1 cellular context compared by ENCODE assay signal in the genomic region with DNA sequence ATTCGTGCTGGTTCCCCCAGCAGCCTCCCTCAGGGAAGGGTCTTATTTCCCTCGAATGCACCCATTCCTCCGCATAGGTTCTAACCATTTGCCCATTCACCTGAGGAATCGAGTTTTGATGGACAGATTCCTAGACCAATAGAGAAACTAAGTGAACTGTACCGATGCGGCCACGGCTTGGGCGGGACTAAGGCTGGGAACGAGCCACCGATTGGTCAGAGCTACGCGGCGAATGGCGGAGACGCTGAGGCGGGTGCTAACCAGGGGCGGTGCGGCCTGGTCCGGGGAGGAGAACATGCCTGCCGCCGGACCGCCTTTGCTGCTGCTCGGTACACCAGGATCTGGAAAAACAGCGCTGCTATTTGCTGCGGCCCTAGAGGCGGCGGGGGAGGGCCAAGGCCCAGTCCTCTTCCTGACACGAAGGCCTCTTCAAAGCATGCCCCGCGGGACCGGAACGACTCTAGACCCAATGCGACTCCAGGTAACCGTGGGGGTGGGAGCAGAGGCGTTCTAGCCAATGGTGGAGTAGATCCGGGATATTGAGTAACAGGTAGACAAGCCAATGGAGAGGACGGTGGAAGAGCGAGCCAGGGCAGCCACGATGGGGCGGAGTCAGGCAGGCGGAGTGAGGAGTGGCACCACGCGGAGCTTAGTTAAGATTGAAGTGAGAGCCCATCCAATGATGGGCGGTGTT.
TF ChIP-seq lines count a peak whose summit lies in the region.

A gene with protein sequence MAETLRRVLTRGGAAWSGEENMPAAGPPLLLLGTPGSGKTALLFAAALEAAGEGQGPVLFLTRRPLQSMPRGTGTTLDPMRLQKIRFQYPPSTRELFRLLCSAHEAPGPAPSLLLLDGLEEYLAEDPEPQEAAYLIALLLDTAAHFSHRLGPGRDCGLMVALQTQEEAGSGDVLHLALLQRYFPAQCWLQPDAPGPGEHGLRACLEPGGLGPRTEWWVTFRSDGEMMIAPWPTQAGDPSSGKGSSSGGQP (plus strand): TSS at position 218 of the 694 bp plus-strand sequence. CDS start 15 bp downstream, at position 233.

TF ChIP-seq in GM12878, 131 proteins besides CTCF, POLR2A, EP300 and RAD21 (continued from another document and continues in another):
- TF ChIP-seq, protein P1, sequence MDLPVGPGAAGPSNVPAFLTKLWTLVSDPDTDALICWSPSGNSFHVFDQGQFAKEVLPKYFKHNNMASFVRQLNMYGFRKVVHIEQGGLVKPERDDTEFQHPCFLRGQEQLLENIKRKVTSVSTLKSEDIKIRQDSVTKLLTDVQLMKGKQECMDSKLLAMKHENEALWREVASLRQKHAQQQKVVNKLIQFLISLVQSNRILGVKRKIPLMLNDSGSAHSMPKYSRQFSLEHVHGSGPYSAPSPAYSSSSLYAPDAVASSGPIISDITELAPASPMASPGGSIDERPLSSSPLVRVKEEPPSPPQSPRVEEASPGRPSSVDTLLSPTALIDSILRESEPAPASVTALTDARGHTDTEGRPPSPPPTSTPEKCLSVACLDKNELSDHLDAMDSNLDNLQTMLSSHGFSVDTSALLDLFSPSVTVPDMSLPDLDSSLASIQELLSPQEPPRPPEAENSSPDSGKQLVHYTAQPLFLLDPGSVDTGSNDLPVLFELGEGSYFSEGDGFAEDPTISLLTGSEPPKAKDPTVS (IDR thresholded peaks at IDR 0.05; ENCODE audit: low read depth, low read length), result no peak
- TF ChIP-seq BACH1 (IDR thresholded peaks at IDR 0.05; ENCODE audit: borderline replicate concordance) (peak; percentile 44; the same call in 1 of the 2 replicates), EED (IDR thresholded peaks at IDR 0.05; ENCODE audit: low read depth) (no peak), ZBED1 (IDR thresholded peaks at IDR 0.05; ENCODE audit: borderline replicate concordance) (no peak), CHD2 (IDR thresholded peaks at IDR 0.05; ENCODE audit: borderline replicate concordance, low read depth, low read length) (peak; percentile 87), RBBP5 (conservative IDR thresholded peaks at IDR 0.05) (no peak), MXI1 (IDR thresholded peaks at IDR 0.05; ENCODE audit: low read depth, low read length) (peak; percentile 79), BCL11A (IDR thresholded peaks at IDR 0.05; ENCODE audit: low read depth, low read length) (no peak), KLF5 (IDR thresholded peaks at IDR 0.05; ENCODE audit: partially characterized antibody) (peak; percentile 91), SMAD1 (IDR thresholded peaks at IDR 0.05; ENCODE audit: low read depth, partially characterized antibody) (peak; percentile 15), SMC3 (IDR thresholded peaks at IDR 0.05; ENCODE audit: borderline replicate concordance, low read length) (no peak), LARP7 (IDR thresholded peaks at IDR 0.05) (no peak; the same call in 1 of the 2 replicates), KDM1A (IDR thresholded peaks at IDR 0.05; ENCODE audit: borderline replicate concordance) (no peak), CHD1 (IDR thresholded peaks at IDR 0.05; ENCODE audit: low read depth, low read length) (no peak), DPF2 (IDR thresholded peaks at IDR 0.05) (peak; percentile 86), JUNB (IDR thresholded peaks at IDR 0.05) (no peak), RELA (IDR thresholded peaks at IDR 0.05; ENCODE audit: borderline replicate concordance, partially characterized antibody) (peak; percentile 67), SMARCA5 (IDR thresholded peaks at IDR 0.05) (no peak; the same call in 1 of the 2 replicates), CBX3 (IDR thresholded peaks at IDR 0.05; ENCODE audit: borderline replicate concordance, low read depth) (no peak), ZNF24 (IDR thresholded peaks at IDR 0.05) (no peak), EGR1 (IDR thresholded peaks at IDR 0.05; ENCODE audit: borderline replicate concordance in 1 of 2, low read depth in 2 of 2, low read length in 2 of 2) (no peak; a peak in 1 of 3 replicates), CHD4 (IDR thresholded peaks at IDR 0.05) (no peak), SUPT20H (IDR thresholded peaks at IDR 0.05; ENCODE audit: borderline replicate concordance, control insufficient read depth, low read depth, low read length) (no peak), SP1 (IDR thresholded peaks at IDR 0.05; ENCODE audit: low read depth, low read length) (peak; percentile 93), MEF2B (IDR thresholded peaks at IDR 0.05; ENCODE audit: partially characterized antibody, poor library complexity, severe bottlenecking) (peak; percentile 49), ZNF384 (IDR thresholded peaks at IDR 0.05; ENCODE audit: borderline replicate concordance, low read depth, low read length) (no peak), TCF12 (IDR thresholded peaks at IDR 0.05; ENCODE audit: low read depth, low read length) (no peak), SPI1 (IDR thresholded peaks at IDR 0.05; ENCODE audit: borderline replicate concordance, insufficient read depth, low read depth, low read length) (no peak)
- TF ChIP-seq, protein P2, sequence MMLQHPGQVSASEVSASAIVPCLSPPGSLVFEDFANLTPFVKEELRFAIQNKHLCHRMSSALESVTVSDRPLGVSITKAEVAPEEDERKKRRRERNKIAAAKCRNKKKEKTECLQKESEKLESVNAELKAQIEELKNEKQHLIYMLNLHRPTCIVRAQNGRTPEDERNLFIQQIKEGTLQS (IDR thresholded peaks at IDR 0.05; ENCODE audit: borderline replicate concordance, extremely low read depth, low read depth, low read length), result no peak
- TF ChIP-seq, protein P3, sequence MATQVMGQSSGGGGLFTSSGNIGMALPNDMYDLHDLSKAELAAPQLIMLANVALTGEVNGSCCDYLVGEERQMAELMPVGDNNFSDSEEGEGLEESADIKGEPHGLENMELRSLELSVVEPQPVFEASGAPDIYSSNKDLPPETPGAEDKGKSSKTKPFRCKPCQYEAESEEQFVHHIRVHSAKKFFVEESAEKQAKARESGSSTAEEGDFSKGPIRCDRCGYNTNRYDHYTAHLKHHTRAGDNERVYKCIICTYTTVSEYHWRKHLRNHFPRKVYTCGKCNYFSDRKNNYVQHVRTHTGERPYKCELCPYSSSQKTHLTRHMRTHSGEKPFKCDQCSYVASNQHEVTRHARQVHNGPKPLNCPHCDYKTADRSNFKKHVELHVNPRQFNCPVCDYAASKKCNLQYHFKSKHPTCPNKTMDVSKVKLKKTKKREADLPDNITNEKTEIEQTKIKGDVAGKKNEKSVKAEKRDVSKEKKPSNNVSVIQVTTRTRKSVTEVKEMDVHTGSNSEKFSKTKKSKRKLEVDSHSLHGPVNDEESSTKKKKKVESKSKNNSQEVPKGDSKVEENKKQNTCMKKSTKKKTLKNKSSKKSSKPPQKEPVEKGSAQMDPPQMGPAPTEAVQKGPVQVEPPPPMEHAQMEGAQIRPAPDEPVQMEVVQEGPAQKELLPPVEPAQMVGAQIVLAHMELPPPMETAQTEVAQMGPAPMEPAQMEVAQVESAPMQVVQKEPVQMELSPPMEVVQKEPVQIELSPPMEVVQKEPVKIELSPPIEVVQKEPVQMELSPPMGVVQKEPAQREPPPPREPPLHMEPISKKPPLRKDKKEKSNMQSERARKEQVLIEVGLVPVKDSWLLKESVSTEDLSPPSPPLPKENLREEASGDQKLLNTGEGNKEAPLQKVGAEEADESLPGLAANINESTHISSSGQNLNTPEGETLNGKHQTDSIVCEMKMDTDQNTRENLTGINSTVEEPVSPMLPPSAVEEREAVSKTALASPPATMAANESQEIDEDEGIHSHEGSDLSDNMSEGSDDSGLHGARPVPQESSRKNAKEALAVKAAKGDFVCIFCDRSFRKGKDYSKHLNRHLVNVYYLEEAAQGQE (IDR thresholded peaks at IDR 0.05; ENCODE audit: low read depth, low read length), result no peak
- TF ChIP-seq, protein P4, sequence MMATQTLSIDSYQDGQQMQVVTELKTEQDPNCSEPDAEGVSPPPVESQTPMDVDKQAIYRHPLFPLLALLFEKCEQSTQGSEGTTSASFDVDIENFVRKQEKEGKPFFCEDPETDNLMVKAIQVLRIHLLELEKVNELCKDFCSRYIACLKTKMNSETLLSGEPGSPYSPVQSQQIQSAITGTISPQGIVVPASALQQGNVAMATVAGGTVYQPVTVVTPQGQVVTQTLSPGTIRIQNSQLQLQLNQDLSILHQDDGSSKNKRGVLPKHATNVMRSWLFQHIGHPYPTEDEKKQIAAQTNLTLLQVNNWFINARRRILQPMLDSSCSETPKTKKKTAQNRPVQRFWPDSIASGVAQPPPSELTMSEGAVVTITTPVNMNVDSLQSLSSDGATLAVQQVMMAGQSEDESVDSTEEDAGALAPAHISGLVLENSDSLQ (IDR thresholded peaks at IDR 0.05), result peak; percentile 99
- TF ChIP-seq, protein P5, sequence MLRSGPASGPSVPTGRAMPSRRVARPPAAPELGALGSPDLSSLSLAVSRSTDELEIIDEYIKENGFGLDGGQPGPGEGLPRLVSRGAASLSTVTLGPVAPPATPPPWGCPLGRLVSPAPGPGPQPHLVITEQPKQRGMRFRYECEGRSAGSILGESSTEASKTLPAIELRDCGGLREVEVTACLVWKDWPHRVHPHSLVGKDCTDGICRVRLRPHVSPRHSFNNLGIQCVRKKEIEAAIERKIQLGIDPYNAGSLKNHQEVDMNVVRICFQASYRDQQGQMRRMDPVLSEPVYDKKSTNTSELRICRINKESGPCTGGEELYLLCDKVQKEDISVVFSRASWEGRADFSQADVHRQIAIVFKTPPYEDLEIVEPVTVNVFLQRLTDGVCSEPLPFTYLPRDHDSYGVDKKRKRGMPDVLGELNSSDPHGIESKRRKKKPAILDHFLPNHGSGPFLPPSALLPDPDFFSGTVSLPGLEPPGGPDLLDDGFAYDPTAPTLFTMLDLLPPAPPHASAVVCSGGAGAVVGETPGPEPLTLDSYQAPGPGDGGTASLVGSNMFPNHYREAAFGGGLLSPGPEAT (IDR thresholded peaks at IDR 0.05; ENCODE audit: low read depth), result peak; percentile 57
- TF ChIP-seq, protein P6, sequence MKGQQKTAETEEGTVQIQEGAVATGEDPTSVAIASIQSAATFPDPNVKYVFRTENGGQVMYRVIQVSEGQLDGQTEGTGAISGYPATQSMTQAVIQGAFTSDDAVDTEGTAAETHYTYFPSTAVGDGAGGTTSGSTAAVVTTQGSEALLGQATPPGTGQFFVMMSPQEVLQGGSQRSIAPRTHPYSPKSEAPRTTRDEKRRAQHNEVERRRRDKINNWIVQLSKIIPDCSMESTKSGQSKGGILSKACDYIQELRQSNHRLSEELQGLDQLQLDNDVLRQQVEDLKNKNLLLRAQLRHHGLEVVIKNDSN (IDR thresholded peaks at IDR 0.05; ENCODE audit: borderline replicate concordance, extremely low read length, insufficient read depth, low read depth, low read length), result no peak
- TF ChIP-seq, protein P7, sequence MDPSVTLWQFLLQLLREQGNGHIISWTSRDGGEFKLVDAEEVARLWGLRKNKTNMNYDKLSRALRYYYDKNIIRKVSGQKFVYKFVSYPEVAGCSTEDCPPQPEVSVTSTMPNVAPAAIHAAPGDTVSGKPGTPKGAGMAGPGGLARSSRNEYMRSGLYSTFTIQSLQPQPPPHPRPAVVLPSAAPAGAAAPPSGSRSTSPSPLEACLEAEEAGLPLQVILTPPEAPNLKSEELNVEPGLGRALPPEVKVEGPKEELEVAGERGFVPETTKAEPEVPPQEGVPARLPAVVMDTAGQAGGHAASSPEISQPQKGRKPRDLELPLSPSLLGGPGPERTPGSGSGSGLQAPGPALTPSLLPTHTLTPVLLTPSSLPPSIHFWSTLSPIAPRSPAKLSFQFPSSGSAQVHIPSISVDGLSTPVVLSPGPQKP (IDR thresholded peaks at IDR 0.05; ENCODE audit: low read depth, low read length), result peak; percentile 34; the same call in 1 of the 2 replicates
- TF ChIP-seq, protein P8, sequence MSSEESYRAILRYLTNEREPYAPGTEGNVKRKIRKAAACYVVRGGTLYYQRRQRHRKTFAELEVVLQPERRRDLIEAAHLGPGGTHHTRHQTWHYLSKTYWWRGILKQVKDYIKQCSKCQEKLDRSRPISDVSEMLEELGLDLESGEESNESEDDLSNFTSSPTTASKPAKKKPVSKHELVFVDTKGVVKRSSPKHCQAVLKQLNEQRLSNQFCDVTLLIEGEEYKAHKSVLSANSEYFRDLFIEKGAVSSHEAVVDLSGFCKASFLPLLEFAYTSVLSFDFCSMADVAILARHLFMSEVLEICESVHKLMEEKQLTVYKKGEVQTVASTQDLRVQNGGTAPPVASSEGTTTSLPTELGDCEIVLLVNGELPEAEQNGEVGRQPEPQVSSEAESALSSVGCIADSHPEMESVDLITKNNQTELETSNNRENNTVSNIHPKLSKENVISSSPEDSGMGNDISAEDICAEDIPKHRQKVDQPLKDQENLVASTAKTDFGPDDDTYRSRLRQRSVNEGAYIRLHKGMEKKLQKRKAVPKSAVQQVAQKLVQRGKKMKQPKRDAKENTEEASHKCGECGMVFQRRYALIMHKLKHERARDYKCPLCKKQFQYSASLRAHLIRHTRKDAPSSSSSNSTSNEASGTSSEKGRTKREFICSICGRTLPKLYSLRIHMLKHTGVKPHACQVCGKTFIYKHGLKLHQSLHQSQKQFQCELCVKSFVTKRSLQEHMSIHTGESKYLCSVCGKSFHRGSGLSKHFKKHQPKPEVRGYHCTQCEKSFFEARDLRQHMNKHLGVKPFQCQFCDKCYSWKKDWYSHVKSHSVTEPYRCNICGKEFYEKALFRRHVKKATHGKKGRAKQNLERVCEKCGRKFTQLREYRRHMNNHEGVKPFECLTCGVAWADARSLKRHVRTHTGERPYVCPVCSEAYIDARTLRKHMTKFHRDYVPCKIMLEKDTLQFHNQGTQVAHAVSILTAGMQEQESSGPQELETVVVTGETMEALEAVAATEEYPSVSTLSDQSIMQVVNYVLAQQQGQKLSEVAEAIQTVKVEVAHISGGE (CRISPR knock-in tag; IDR thresholded peaks at IDR 0.05), result no peak
- TF ChIP-seq, protein P9, sequence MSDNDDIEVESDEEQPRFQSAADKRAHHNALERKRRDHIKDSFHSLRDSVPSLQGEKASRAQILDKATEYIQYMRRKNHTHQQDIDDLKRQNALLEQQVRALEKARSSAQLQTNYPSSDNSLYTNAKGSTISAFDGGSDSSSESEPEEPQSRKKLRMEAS (IDR thresholded peaks at IDR 0.05; ENCODE audit: low read depth, low read length), result peak; percentile 72; the same call in 1 of the 2 replicates
- TF ChIP-seq, protein P10, sequence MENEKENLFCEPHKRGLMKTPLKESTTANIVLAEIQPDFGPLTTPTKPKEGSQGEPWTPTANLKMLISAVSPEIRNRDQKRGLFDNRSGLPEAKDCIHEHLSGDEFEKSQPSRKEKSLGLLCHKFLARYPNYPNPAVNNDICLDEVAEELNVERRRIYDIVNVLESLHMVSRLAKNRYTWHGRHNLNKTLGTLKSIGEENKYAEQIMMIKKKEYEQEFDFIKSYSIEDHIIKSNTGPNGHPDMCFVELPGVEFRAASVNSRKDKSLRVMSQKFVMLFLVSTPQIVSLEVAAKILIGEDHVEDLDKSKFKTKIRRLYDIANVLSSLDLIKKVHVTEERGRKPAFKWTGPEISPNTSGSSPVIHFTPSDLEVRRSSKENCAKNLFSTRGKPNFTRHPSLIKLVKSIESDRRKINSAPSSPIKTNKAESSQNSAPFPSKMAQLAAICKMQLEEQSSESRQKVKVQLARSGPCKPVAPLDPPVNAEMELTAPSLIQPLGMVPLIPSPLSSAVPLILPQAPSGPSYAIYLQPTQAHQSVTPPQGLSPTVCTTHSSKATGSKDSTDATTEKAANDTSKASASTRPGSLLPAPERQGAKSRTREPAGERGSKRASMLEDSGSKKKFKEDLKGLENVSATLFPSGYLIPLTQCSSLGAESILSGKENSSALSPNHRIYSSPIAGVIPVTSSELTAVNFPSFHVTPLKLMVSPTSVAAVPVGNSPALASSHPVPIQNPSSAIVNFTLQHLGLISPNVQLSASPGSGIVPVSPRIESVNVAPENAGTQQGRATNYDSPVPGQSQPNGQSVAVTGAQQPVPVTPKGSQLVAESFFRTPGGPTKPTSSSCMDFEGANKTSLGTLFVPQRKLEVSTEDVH (IDR thresholded peaks at IDR 0.05; ENCODE audit: low read depth, partially characterized antibody), result no peak
